20 cellular contexts compared by ENCODE assay signal in genomic region chr15:35309886-35310285, GRCh38.
DNase-seq lines count a peak whose midpoint lies in the region; ATAC-seq and TF ChIP-seq lines count a peak whose summit lies in the region.
"Had no signal": no experiment of that assay in that cellular context is flagged by ENCODE, and none has a peak within 500 bp of the region (broad histone marks: within the 10 kb centered on the region; RNA-seq: fewer than 3 reads in every experiment).

No MANE protein-coding gene starts in this region.

- peaks cover 58% of the 10 kb centered on the region for H3K4me1 ChIP-seq in left ventricle myocardium inferior
- H3K4me1 ChIP-seq in lower lobe of right lung: peaks cover 19% of the 10 kb centered on the region
- peaks cover 52% of the 10 kb centered on the region for H3K4me1 ChIP-seq in vagina
- H3K4me1 ChIP-seq: spleen had no signal

- no peak overlapping the region for H3K4me3 ChIP-seq in left ventricle myocardium inferior
- H3K4me3 ChIP-seq in brain microvascular endothelial cell (ENCODE audit: low read depth, low read length): no peak overlapping the region
- no peak overlapping the region for H3K4me3 ChIP-seq in lower lobe of right lung
- H3K4me3 ChIP-seq in vagina: no peak overlapping the region
- H3K4me3 ChIP-seq: K562, spleen had no signal

- H3K36me3 ChIP-seq in left ventricle myocardium inferior (no peaks in the 10 kb centered on the region), brain microvascular endothelial cell (replicated peaks) (no peaks in the 10 kb centered on the region), lower lobe of right lung (no peaks in the 10 kb centered on the region), vagina (no peaks in the 10 kb centered on the region)
- H3K36me3 ChIP-seq: spleen had no signal

- no peak for TF ChIP-seq POLR2A in vagina (IDR thresholded peaks at IDR 0.05)

- ATAC-seq in lower lobe of right lung (no peak), GM19463 (IDR thresholded peaks at IDR 0.05; ENCODE audit: unreplicated experiment) (no peak)
- ATAC-seq: activated naive CD8-positive, alpha-beta T cell treated with anti-CD3 and anti-CD28 coated beads, Interleukin-2, amount 50 U/mL, for 24 hours; K562; stimulated activated effector memory CD8-positive, alpha-beta T cell treated with anti-CD3 and anti-CD28 coated beads, Interleukin-12 subunit alpha, Interleukin-12 subunit beta, amount 100 ng/mL, for 72 hours had no signal

- in situ Hi-C loops in brain microvascular endothelial cell (cut with HindIII; ENCODE audit: low pct_ligation_motif_present, low sequenced_read_pairs): no loop called here

- TF ChIP-seq CTCF in left ventricle myocardium inferior (IDR thresholded peaks at IDR 0.05; ENCODE audit: borderline replicate concordance): no peak
- no peak for TF ChIP-seq CTCF in brain microvascular endothelial cell (IDR thresholded peaks at IDR 0.05; ENCODE audit: low read depth, low read length, missing control alignments)
- no peak for TF ChIP-seq CTCF in lower lobe of right lung (IDR thresholded peaks at IDR 0.05)
- no peak for TF ChIP-seq CTCF in vagina (IDR thresholded peaks at IDR 0.05)

- H3K27me3 ChIP-seq in left ventricle myocardium inferior (ENCODE audit: low read depth) (no peaks in the 10 kb centered on the region), brain microvascular endothelial cell (replicated peaks) (no peaks in the 10 kb centered on the region), lower lobe of right lung (ENCODE audit: low read depth) (no peaks in the 10 kb centered on the region), vagina (no peaks in the 10 kb centered on the region)
- H3K27me3 ChIP-seq: spleen had no signal

- no peak for DNase-seq in left ventricle myocardium inferior
- DNase-seq in cardiac septum (ENCODE audit: low spot score): no peak
- DNase-seq in brain microvascular endothelial cell: peak; percentile 2
- DNase-seq in lower lobe of right lung: no peak
- DNase-seq in vagina (ENCODE audit: extremely low spot score in 2 of 2): no peak
- DNase-seq in cerebellum (ENCODE audit: low spot score): no peak
- DNase-seq in activated CD4-positive, alpha-beta T cell treated with anti-CD3 and anti-CD28 coated beads, Interleukin-2, amount 50 U/mL, for 1 hour: no peak
- DNase-seq: activated CD4-positive, alpha-beta memory T cell treated with anti-CD3 and anti-CD28 coated beads for 36 hours; activated naive CD8-positive, alpha-beta T cell treated with anti-CD3 and anti-CD28 coated beads, Interleukin-2, amount 50 U/mL, for 24 hours; activated T-cell treated with anti-CD3 and anti-CD28 coated beads, Interleukin-2, amount 50 U/mL, for 24 hours; cortex of kidney; hypothalamus; kidney glomerular epithelial cell; NCI-H1092; occipital lobe; spleen had no signal

- intact Hi-C loops in left ventricle myocardium inferior (cut with micrococcal nuclease) (no loop called here), cardiac septum (cut with DNase I) (no loop called here), lower lobe of right lung (cut with DNase I) (no loop called here), vagina (cut with DNase I) (no loop called here)

- H3K9me3 ChIP-seq in left ventricle myocardium inferior (replicated peaks) (no peaks in the 10 kb centered on the region), lower lobe of right lung (no peaks in the 10 kb centered on the region), vagina (no peaks in the 10 kb centered on the region)
- H3K9me3 ChIP-seq: spleen had no signal

- peak overlapping the region; percentile 78 for H3K27ac ChIP-seq in left ventricle myocardium inferior (replicated peaks)
- H3K27ac ChIP-seq in brain microvascular endothelial cell: peak overlapping the region; percentile 58
- H3K27ac ChIP-seq in lower lobe of right lung: peak overlapping the region; percentile 38
- peak overlapping the region; percentile 43 for H3K27ac ChIP-seq in vagina
- H3K27ac ChIP-seq: HL-60 had no signal
